Comparison of ENCODE assay signal across 1 cellular context in genomic region chr10:109966961-109967738, GRCh38.
TF ChIP-seq lines count a peak whose summit lies in the region.

No MANE protein-coding gene starts in this region.

TF ChIP-seq in WTC11, 78 proteins besides CTCF, POLR2A, EP300 and RAD21 (continued from another document):
- TF ChIP-seq ERG (CRISPR knock-in tag; IDR thresholded peaks at IDR 0.05) (no peak), TCF7 (CRISPR knock-in tag; IDR thresholded peaks at IDR 0.05; ENCODE audit: low read depth) (no peak)
